1 cellular context compared by ENCODE assay signal in genomic region chr12:57094194-57095160, GRCh38.
TF ChIP-seq lines count a peak whose summit lies in the region.

No MANE protein-coding gene starts in this region.

TF ChIP-seq in IMR-90, 13 proteins besides CTCF, POLR2A, EP300 and RAD21:
- TF ChIP-seq RCOR1 (IDR thresholded peaks at IDR 0.05; ENCODE audit: insufficient replicate concordance, low read length) (no peak), CEBPB (IDR thresholded peaks at IDR 0.05; ENCODE audit: low read depth, low read length) (no peak)
- TF ChIP-seq, protein P1, sequence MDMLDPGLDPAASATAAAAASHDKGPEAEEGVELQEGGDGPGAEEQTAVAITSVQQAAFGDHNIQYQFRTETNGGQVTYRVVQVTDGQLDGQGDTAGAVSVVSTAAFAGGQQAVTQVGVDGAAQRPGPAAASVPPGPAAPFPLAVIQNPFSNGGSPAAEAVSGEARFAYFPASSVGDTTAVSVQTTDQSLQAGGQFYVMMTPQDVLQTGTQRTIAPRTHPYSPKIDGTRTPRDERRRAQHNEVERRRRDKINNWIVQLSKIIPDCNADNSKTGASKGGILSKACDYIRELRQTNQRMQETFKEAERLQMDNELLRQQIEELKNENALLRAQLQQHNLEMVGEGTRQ (IDR thresholded peaks at IDR 0.05; ENCODE audit: low read depth, low read length) = no peak
TF ChIP-seq in IMR-90: peak in this region for 0.
